In genomic region chr20:47397652-47398301, GRCh38 we compare ENCODE assay signal across 1 cellular context.
TF ChIP-seq lines count a peak whose summit lies in the region.

No MANE protein-coding gene starts in this region.

TF ChIP-seq in GM23338, 12 proteins besides CTCF, POLR2A, EP300 and RAD21 (continued from another document):
- no peak for TF ChIP-seq ZNF462 (CRISPR knock-in tag; IDR thresholded peaks at IDR 0.05)
- TF ChIP-seq ZNF331 (CRISPR knock-in tag; IDR thresholded peaks at IDR 0.05; ENCODE audit: low read depth) = no peak
